30 cellular contexts compared by ENCODE assay signal in genomic region chr3:194233150-194233549, GRCh38.
"Had no signal": no experiment of that assay in that cellular context is flagged by ENCODE, and none has a peak within 500 bp of the region (broad histone marks: within the 10 kb centered on the region; RNA-seq: fewer than 3 reads in every experiment).

No MANE protein-coding gene starts in this region.

- H3K9me3 ChIP-seq: ascending aorta, MG63, SJCRH30 had no signal

- H3K4me1 ChIP-seq: ascending aorta, SJCRH30 had no signal

- H3K27me3 ChIP-seq: ascending aorta, cardiac muscle cell, MG63, SJCRH30 had no signal

- H3K36me3 Mint-ChIP-seq: activated CD4-positive, alpha-beta memory T cell treated with anti-CD3 and anti-CD28 coated beads for 36 hours; activated CD8-positive, alpha-beta memory T cell treated with anti-CD3 and anti-CD28 coated beads, Interleukin-2, amount 10 ng/mL, durations not matched to agents 7 days and 5 days; activated naive CD8-positive, alpha-beta T cell treated with anti-CD3 and anti-CD28 coated beads, Interleukin-2, amount 10 ng/mL, durations not matched to agents 7 days and 5 days had no signal

- H3K4me3 Mint-ChIP-seq: activated B cell treated with CpG ODN at 0.5 μM for 24 hours; activated CD4-positive, alpha-beta memory T cell treated with anti-CD3 and anti-CD28 coated beads for 36 hours; activated CD8-positive, alpha-beta memory T cell treated with anti-CD3 and anti-CD28 coated beads, Interleukin-2, amount 10 ng/mL, durations not matched to agents 7 days and 5 days; activated naive CD4-positive, alpha-beta T cell treated with anti-CD3 and anti-CD28 coated beads, Interleukin-2, amount 50 U/mL, for 24 hours; activated naive CD8-positive, alpha-beta T cell treated with anti-CD3 and anti-CD28 coated beads, Interleukin-2, amount 10 ng/mL, durations not matched to agents 7 days and 5 days; central memory CD8-positive, alpha-beta T cell had no signal

- H3K4me3 ChIP-seq: ascending aorta, cardiac muscle cell, MG63, SJCRH30, SK-N-MC had no signal

- H3K27ac ChIP-seq: ascending aorta, cardiac muscle cell, SJCRH30 had no signal

- H3K9me3 Mint-ChIP-seq: activated naive CD4-positive, alpha-beta T cell treated with anti-CD3 and anti-CD28 coated beads, Interleukin-2, amount 50 U/mL, for 24 hours; activated naive CD8-positive, alpha-beta T cell treated with anti-CD3 and anti-CD28 coated beads, Interleukin-2, amount 10 ng/mL, durations not matched to agents 7 days and 5 days; activated T-helper 2 cell treated with anti-CD3 and anti-CD28 coated beads, Interferon-gamma antibody, Interleukin-2, Interleukin-4, amounts not matched to agents 10 μg/mL and 5 μg/mL and 100 μg/mL, durations not matched to agents 14 hours and 24 hours and 36 hours; central memory CD8-positive, alpha-beta T cell had no signal

- H3K27ac Mint-ChIP-seq: activated B cell treated with CpG ODN at 0.5 μM for 24 hours; activated CD4-positive, alpha-beta memory T cell treated with anti-CD3 and anti-CD28 coated beads for 36 hours; activated CD8-positive, alpha-beta memory T cell treated with anti-CD3 and anti-CD28 coated beads, Interleukin-2, amount 10 ng/mL, durations not matched to agents 7 days and 5 days; activated naive CD4-positive, alpha-beta T cell treated with anti-CD3 and anti-CD28 coated beads, Interleukin-2, amount 50 U/mL, for 24 hours; activated naive CD8-positive, alpha-beta T cell treated with anti-CD3 and anti-CD28 coated beads, Interleukin-2, amount 10 ng/mL, durations not matched to agents 7 days and 5 days; activated T-helper 2 cell treated with anti-CD3 and anti-CD28 coated beads, Interferon-gamma antibody, Interleukin-2, Interleukin-4, amounts not matched to agents 10 μg/mL and 5 μg/mL and 100 μg/mL, durations not matched to agents 14 hours and 24 hours and 36 hours had no signal

- DNase-seq: activated B cell treated with CpG ODN at 0.5 μM for 24 hours; activated CD4-positive, alpha-beta memory T cell treated with anti-CD3 and anti-CD28 coated beads for 36 hours; activated CD4-positive, alpha-beta T cell treated with anti-CD3 and anti-CD28 coated beads for 4 hours; activated CD4-positive, alpha-beta T cell treated with anti-CD3 and anti-CD28 coated beads, Interleukin-2, amount 50 U/mL, for 1 hour; activated CD4-positive, CD25-positive, alpha-beta regulatory T cell treated with anti-CD3 and anti-CD28 coated beads, Interleukin-2, amount 50 U/mL, for 72 hours; activated CD8-positive, alpha-beta memory T cell treated with anti-CD3 and anti-CD28 coated beads, Interleukin-2, amount 10 ng/mL, durations not matched to agents 7 days and 5 days; activated gamma-delta T cell; activated naive CD4-positive, alpha-beta T cell treated with Interleukin-2 at 50 U/mL for 16 hours; activated naive CD8-positive, alpha-beta T cell treated with anti-CD3 and anti-CD28 coated beads, Interleukin-2, amount 10 ng/mL, durations not matched to agents 7 days and 5 days; activated T-cell treated with anti-CD3 and anti-CD28 coated beads, Interleukin-2, amount 50 U/mL, for 1 hour; amygdala; Karpas-422; MG63; NCI-H1048; NCI-H1105 treated with DMSO at 0.1 percent for 48 hours; NCI-H1436; NCI-H1694; NCI-H2029; NCI-H345; NCI-H524 treated with DMSO at 0.1 percent for 48 hours; SHP77; SJCRH30; T1000 had no signal

- H3K36me3 ChIP-seq: ascending aorta, cardiac muscle cell, MG63, SJCRH30 had no signal

- H3K4me1 Mint-ChIP-seq: activated B cell treated with CpG ODN at 0.5 μM for 24 hours; activated naive CD4-positive, alpha-beta T cell treated with anti-CD3 and anti-CD28 coated beads, Interleukin-2, amount 50 U/mL, for 24 hours; activated naive CD8-positive, alpha-beta T cell treated with anti-CD3 and anti-CD28 coated beads, Interleukin-2, amount 10 ng/mL, durations not matched to agents 7 days and 5 days; central memory CD8-positive, alpha-beta T cell had no signal

- ATAC-seq: activated CD8-positive, alpha-beta memory T cell treated with anti-CD3 and anti-CD28 coated beads, Interleukin-2, amount 10 ng/mL, durations not matched to agents 7 days and 5 days; Panc1 had no signal
